ENCODE assay signal across 15 cellular contexts in genomic region chr6:15653581-15653980, GRCh38. TPM values are rescaled to one million over a fixed set of nuclear protein-coding genes. Genes with fewer than 3 reads are reported as not detected.
DNase-seq lines count a peak whose midpoint lies in the region; ATAC-seq and TF ChIP-seq lines count a peak whose summit lies in the region.
"Had no signal": no experiment of that assay in that cellular context is flagged by ENCODE, and none has a peak within 500 bp of the region (broad histone marks: within the 10 kb centered on the region; RNA-seq: fewer than 3 reads in every experiment).

No MANE protein-coding gene starts in this region.

- H3K9me3 Mint-ChIP-seq in stimulated activated naive B cell treated with anti-CD40 and anti-IgM and Interleukin-4, amounts not matched to agents 10 μg/mL and 1 μg/mL and 100 μg/mL, for 72 hours: no peaks in the 10 kb centered on the region
- H3K9me3 Mint-ChIP-seq: natural killer cell treated with Interleukin-12 subunit alpha and Interleukin-12 subunit beta and Interleukin-15 and Interleukin-18, amount 100 ng/mL, for 72 hours had no signal

- no peak overlapping the region for H3K4me3 ChIP-seq in left ventricle myocardium inferior
- no peak overlapping the region for H3K4me3 ChIP-seq in hepatocyte
- H3K4me3 ChIP-seq in osteoblast (ENCODE audit: insufficient read depth, low read length): no peak overlapping the region
- H3K4me3 ChIP-seq: transverse colon had no signal

- H3K27ac Mint-ChIP-seq in stimulated activated naive B cell treated with anti-CD40 and anti-IgM and Interleukin-4, amounts not matched to agents 10 μg/mL and 1 μg/mL and 100 μg/mL, for 72 hours: peak overlapping the region; percentile 84
- H3K27ac Mint-ChIP-seq: natural killer cell treated with Interleukin-12 subunit alpha and Interleukin-12 subunit beta and Interleukin-15 and Interleukin-18, amount 100 ng/mL, for 72 hours had no signal

- peaks cover 36 to 56% of the 10 kb centered on the region in 2 donors for H3K4me1 Mint-ChIP-seq in stimulated activated naive B cell treated with anti-CD40 and anti-IgM and Interleukin-4, amounts not matched to agents 10 μg/mL and 1 μg/mL and 100 μg/mL, for 72 hours

- no peaks in the 10 kb centered on the region for H4K20me1 ChIP-seq in hepatocyte (ENCODE audit: insufficient read depth, poor library complexity, severe bottlenecking)
- no peaks in the 10 kb centered on the region for H4K20me1 ChIP-seq in osteoblast (ENCODE audit: insufficient read depth, low read length)

- no peaks in the 10 kb centered on the region for H3K9me3 ChIP-seq in left ventricle myocardium inferior (replicated peaks)
- H3K9me3 ChIP-seq in hepatocyte (ENCODE audit: low read depth): no peaks in the 10 kb centered on the region
- H3K9me3 ChIP-seq in osteoblast (ENCODE audit: low read depth, low read length): no peaks in the 10 kb centered on the region
- H3K9me3 ChIP-seq: transverse colon had no signal

- no peak for TF ChIP-seq CTCF in left ventricle myocardium inferior (IDR thresholded peaks at IDR 0.05; ENCODE audit: borderline replicate concordance)
- TF ChIP-seq CTCF in hepatocyte (IDR thresholded peaks at IDR 0.05; ENCODE audit: poor library complexity): no peak
- TF ChIP-seq CTCF in osteoblast (IDR thresholded peaks at IDR 0.05; ENCODE audit: extremely low read depth, low read depth, low read length): no peak

- H2AFZ ChIP-seq in hepatocyte (no peak overlapping the region), osteoblast (ENCODE audit: low read length) (no peak overlapping the region)

- ATAC-seq in Right ventricle myocardium superior (ENCODE audit: poor library complexity) (peak; percentile 58), GM21737 (IDR thresholded peaks at IDR 0.05; ENCODE audit: unreplicated experiment) (peak; percentile 52), HG03442 (IDR thresholded peaks at IDR 0.05; ENCODE audit: unreplicated experiment) (peak; percentile 48)
- no peak for ATAC-seq in stimulated activated naive B cell treated with anti-CD40 and anti-IgM and Interleukin-4, amounts not matched to agents 10 μg/mL and 1 μg/mL and 100 μg/mL, for 72 hours (replicated peaks)
- ATAC-seq: sciatic nerve had no signal

- intact Hi-C loops in Right ventricle myocardium superior (cut with DNase I): no loop called here
- intact Hi-C loops in left ventricle myocardium inferior (cut with micrococcal nuclease): no loop called here

- no peak overlapping the region for H3K4me2 ChIP-seq in hepatocyte
- H3K4me2 ChIP-seq in osteoblast (ENCODE audit: insufficient read depth, low read length): no peak overlapping the region

- H3K4me3 Mint-ChIP-seq in stimulated activated naive B cell treated with anti-CD40 and anti-IgM and Interleukin-4, amounts not matched to agents 10 μg/mL and 1 μg/mL and 100 μg/mL, for 72 hours: no peak overlapping the region
- H3K4me3 Mint-ChIP-seq: natural killer cell treated with Interleukin-12 subunit alpha and Interleukin-12 subunit beta and Interleukin-15 and Interleukin-18, amount 100 ng/mL, for 72 hours had no signal

- H3K27me3 ChIP-seq in left ventricle myocardium inferior (ENCODE audit: low read depth): no peaks in the 10 kb centered on the region
- H3K27me3 ChIP-seq in hepatocyte: no peaks in the 10 kb centered on the region
- H3K27me3 ChIP-seq in osteoblast (ENCODE audit: insufficient read depth, low read length): no peaks in the 10 kb centered on the region
- H3K27me3 ChIP-seq: transverse colon had no signal

- H3K36me3 ChIP-seq in left ventricle myocardium inferior: peaks cover 17% of the 10 kb centered on the region
- H3K36me3 ChIP-seq in hepatocyte (replicated peaks; ENCODE audit: insufficient read depth, low read depth): no peaks in the 10 kb centered on the region
- no peaks in the 10 kb centered on the region for H3K36me3 ChIP-seq in osteoblast (ENCODE audit: insufficient read depth, low read length)

- H3K79me2 ChIP-seq in hepatocyte (peaks cover 30% of the 10 kb centered on the region), osteoblast (ENCODE audit: insufficient read depth, low read length) (peaks cover 34% of the 10 kb centered on the region)

- no peak for DNase-seq in Right ventricle myocardium superior
- DNase-seq in left ventricle myocardium inferior: no peak
- no peak for DNase-seq in stimulated activated naive B cell treated with anti-CD40 and anti-IgM and Interleukin-4, amounts not matched to agents 10 μg/mL and 1 μg/mL and 100 μg/mL, for 72 hours
- no peak for DNase-seq in hepatocyte (ENCODE audit: low spot score)
- no peak for DNase-seq in activated CD4-positive, alpha-beta T cell treated with anti-CD3 and anti-CD28 coated beads for 48 hours
- DNase-seq in osteoblast (ENCODE audit: insufficient read length, low spot score, missing footprints): no peak
- DNase-seq: activated CD8-positive, alpha-beta memory T cell treated with anti-CD3 and anti-CD28 coated beads for 24 hours; dermis blood vessel endothelial cell; kidney; NCI-H2029; transverse colon had no signal

- H3K9me2 ChIP-seq in hepatocyte (replicated peaks; ENCODE audit: insufficient read depth): no peaks in the 10 kb centered on the region

- H3K27ac ChIP-seq in left ventricle myocardium inferior (replicated peaks) (no peak overlapping the region), hepatocyte (no peak overlapping the region), osteoblast (ENCODE audit: low read depth, low read length) (no peak overlapping the region)
- H3K27ac ChIP-seq: transverse colon had no signal

- H3K27me3 Mint-ChIP-seq in stimulated activated naive B cell treated with anti-CD40 and anti-IgM and Interleukin-4, amounts not matched to agents 10 μg/mL and 1 μg/mL and 100 μg/mL, for 72 hours: no peaks in the 10 kb centered on the region
- H3K27me3 Mint-ChIP-seq: natural killer cell treated with Interleukin-12 subunit alpha and Interleukin-12 subunit beta and Interleukin-15 and Interleukin-18, amount 100 ng/mL, for 72 hours had no signal

- H3K4me1 ChIP-seq in left ventricle myocardium inferior (peaks cover 19% of the 10 kb centered on the region), hepatocyte (ENCODE audit: insufficient read depth) (no peaks in the 10 kb centered on the region), osteoblast (ENCODE audit: insufficient read depth, low read length) (peaks cover 5% of the 10 kb centered on the region)

- peaks cover 16 to 25% of the 10 kb centered on the region in 2 donors for H3K36me3 Mint-ChIP-seq in stimulated activated naive B cell treated with anti-CD40 and anti-IgM and Interleukin-4, amounts not matched to agents 10 μg/mL and 1 μg/mL and 100 μg/mL, for 72 hours

RNA-seq across cellular contexts. Expression of gene DTNBP1, which starts 9.2 kb away (rescaled TPM):
- total RNA-seq in Right ventricle myocardium superior (20.8 TPM), left ventricle myocardium inferior (19.2 TPM), hepatocyte (3.4 and 7.3 TPM in 2 replicates), osteoblast (5.8 and 9.1 TPM in 2 replicates)
- 25.6 and 32.4 TPM in 2 replicates for polyA plus RNA-seq in hepatocyte

Comparison
In these comparisons a context has a peak if more than half of its experiments do, and no peak if none do; other contexts are left out.
1. ATAC-seq: peak in Right ventricle myocardium superior (single experiment), GM21737 (single experiment) and HG03442 (single experiment); none in stimulated activated naive B cell treated with anti-CD40 and anti-IgM and Interleukin-4, amounts not matched to agents 10 μg/mL and 1 μg/mL and 100 μg/mL, for 72 hours (0 of 2).